Comparison of ENCODE assay signal across 8 cellular contexts in the genomic region with DNA sequence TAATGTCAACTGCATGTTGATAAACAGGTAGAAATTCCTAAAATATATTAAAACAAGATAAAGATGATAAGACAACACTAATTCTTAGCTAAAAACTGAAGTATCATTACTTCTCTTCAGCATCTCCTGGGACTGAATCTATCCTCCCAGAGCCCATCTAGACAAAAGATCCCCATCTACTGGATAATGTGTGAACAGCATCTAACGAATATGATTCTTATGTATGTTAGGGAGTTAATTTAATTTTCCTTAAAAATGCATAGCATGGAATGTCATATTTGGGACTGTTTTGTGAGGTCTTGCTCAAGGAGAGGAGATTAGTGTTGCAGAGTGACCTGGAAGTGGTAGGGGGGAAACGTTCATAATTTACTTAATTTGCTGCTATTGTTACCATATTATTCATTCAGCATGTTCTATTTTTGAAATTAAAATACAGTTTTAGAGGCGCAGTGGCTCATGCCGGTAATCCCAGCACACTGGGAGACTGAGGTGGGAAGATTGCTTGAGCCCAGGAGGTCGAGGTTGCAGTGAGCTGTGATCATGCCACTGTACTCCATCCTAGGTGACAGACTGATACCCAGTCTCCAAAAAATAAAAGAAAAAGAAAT.
DNase-seq lines count a peak whose midpoint lies in the region; ATAC-seq and TF ChIP-seq lines count a peak whose summit lies in the region.

No MANE protein-coding gene starts in this region.

- DNase-seq in NCI-H2171 treated with DMSO at 0.1 percent for 48 hours (lab: John Stamatoyannopoulos, UW) (peak; percentile 13), NCI-H2171 (lab: John Stamatoyannopoulos, UW) (no peak), OCI-M1 (lab: John Stamatoyannopoulos, UW) (peak; percentile 73), esophagus squamous epithelium (lab: John Stamatoyannopoulos, UW) (no peak), psoas muscle (no peak)
- DNase-seq in stimulated activated naive CD8-positive, alpha-beta T cell treated with anti-CD3 and anti-CD28 coated beads, Interleukin-15, amount 100 ng/mL, for 72 hours = no peak
- no peak for DNase-seq in activated CD4-positive, alpha-beta T cell treated with anti-CD3 and anti-CD28 coated beads, Interleukin-2, amount 10 ng/mL, durations not matched to agents 7 days and 5 days

- WGBS in esophagus squamous epithelium, 2 donors = 41 to 56% methylated on average over 5 of the region's 5 CpGs
- 51 to 54% (median 52%) methylated on average over 5 of the region's 5 CpGs for WGBS in psoas muscle, 3 donors

- H3K4me3 Mint-ChIP-seq in stimulated activated naive CD8-positive, alpha-beta T cell treated with anti-CD3 and anti-CD28 coated beads, Interleukin-15, amount 100 ng/mL, for 72 hours = no peak overlapping the region
- no peak overlapping the region for H3K4me3 Mint-ChIP-seq in activated CD4-positive, alpha-beta T cell treated with anti-CD3 and anti-CD28 coated beads, Interleukin-2, amount 10 ng/mL, durations not matched to agents 7 days and 5 days

- peaks cover 5 to 7% of the 10 kb centered on the region in 2 donors for H3K9me3 Mint-ChIP-seq in stimulated activated naive CD8-positive, alpha-beta T cell treated with anti-CD3 and anti-CD28 coated beads, Interleukin-15, amount 100 ng/mL, for 72 hours
- no peaks in the 10 kb centered on the region for H3K9me3 Mint-ChIP-seq in activated CD4-positive, alpha-beta T cell treated with anti-CD3 and anti-CD28 coated beads, Interleukin-2, amount 10 ng/mL, durations not matched to agents 7 days and 5 days

- no peak for TF ChIP-seq POLR2A in esophagus squamous epithelium (IDR thresholded peaks at IDR 0.05)

- H3K27ac ChIP-seq in esophagus squamous epithelium (no peak overlapping the region), psoas muscle (no peak overlapping the region)

- H3K9me3 ChIP-seq in esophagus squamous epithelium (no peaks in the 10 kb centered on the region), psoas muscle (no peaks in the 10 kb centered on the region)

- no peaks in the 10 kb centered on the region for H3K4me1 ChIP-seq in esophagus squamous epithelium
- H3K4me1 ChIP-seq in psoas muscle = no peaks in the 10 kb centered on the region

- peaks cover 9% of the 10 kb centered on the region for H3K27me3 Mint-ChIP-seq in stimulated activated naive CD8-positive, alpha-beta T cell treated with anti-CD3 and anti-CD28 coated beads, Interleukin-15, amount 100 ng/mL, for 72 hours
- H3K27me3 Mint-ChIP-seq in activated CD4-positive, alpha-beta T cell treated with anti-CD3 and anti-CD28 coated beads, Interleukin-2, amount 10 ng/mL, durations not matched to agents 7 days and 5 days = peaks cover 2% of the 10 kb centered on the region

- POLR2A ChIA-PET in activated CD4-positive, alpha-beta T cell treated with anti-CD3 and anti-CD28 coated beads, Interleukin-2, amount 10 ng/mL, durations not matched to agents 7 days and 5 days (lab: Charles Lee) = no interaction called here

- no peaks in the 10 kb centered on the region for H3K36me3 Mint-ChIP-seq in activated CD4-positive, alpha-beta T cell treated with anti-CD3 and anti-CD28 coated beads, Interleukin-2, amount 10 ng/mL, durations not matched to agents 7 days and 5 days (ENCODE audit: low read depth)

- H3K4me3 ChIP-seq in esophagus squamous epithelium = no peak overlapping the region
- H3K4me3 ChIP-seq in psoas muscle = no peak overlapping the region

- TF ChIP-seq CTCF in esophagus squamous epithelium (IDR thresholded peaks at IDR 0.05) (peak; percentile 16 to 62 (median 28)), psoas muscle (IDR thresholded peaks at IDR 0.05) (peak; percentile 56)

- H3K27me3 ChIP-seq in esophagus squamous epithelium (no peaks in the 10 kb centered on the region), psoas muscle (ENCODE audit: insufficient read depth in 3 of 3, low read length in 2 of 3) (no peaks in the 10 kb centered on the region)

- ATAC-seq in HG03025 (IDR thresholded peaks at IDR 0.05; ENCODE audit: low FRiP score, unreplicated experiment) = peak; percentile 66
- peak in 1 of 4 donors; percentile 53 for ATAC-seq in psoas muscle
- ATAC-seq in stimulated activated naive CD8-positive, alpha-beta T cell treated with anti-CD3 and anti-CD28 coated beads, Interleukin-15, amount 100 ng/mL, for 72 hours = no peak

- H3K4me1 Mint-ChIP-seq in stimulated activated naive CD8-positive, alpha-beta T cell treated with anti-CD3 and anti-CD28 coated beads, Interleukin-15, amount 100 ng/mL, for 72 hours = no peaks in the 10 kb centered on the region
- H3K4me1 Mint-ChIP-seq in activated CD4-positive, alpha-beta T cell treated with anti-CD3 and anti-CD28 coated beads, Interleukin-2, amount 10 ng/mL, durations not matched to agents 7 days and 5 days = no peaks in the 10 kb centered on the region

- intact Hi-C loops in esophagus squamous epithelium (cut with DNase I) = no loop called here
- intact Hi-C loops in psoas muscle (cut with DNase I) = no loop called here

- no peaks in the 10 kb centered on the region for H3K36me3 ChIP-seq in esophagus squamous epithelium
- H3K36me3 ChIP-seq in psoas muscle (ENCODE audit: insufficient read depth in 1 of 2, low read depth in 1 of 2) = no peaks in the 10 kb centered on the region

- CTCF ChIA-PET in activated CD4-positive, alpha-beta T cell treated with anti-CD3 and anti-CD28 coated beads, Interleukin-2, amount 10 ng/mL, durations not matched to agents 7 days and 5 days (lab: Charles Lee) = interaction anchor here (0.8 kb wide), 1 partner anchor 9 kb away, joined by 3 read pairs; no protein-coding TSS in a partner anchor

- H3K27ac Mint-ChIP-seq in stimulated activated naive CD8-positive, alpha-beta T cell treated with anti-CD3 and anti-CD28 coated beads, Interleukin-15, amount 100 ng/mL, for 72 hours = no peak overlapping the region
- H3K27ac Mint-ChIP-seq in activated CD4-positive, alpha-beta T cell treated with anti-CD3 and anti-CD28 coated beads, Interleukin-2, amount 10 ng/mL, durations not matched to agents 7 days and 5 days = no peak overlapping the region

Comparison
In these comparisons a context has a peak if more than half of its experiments do, and no peak if none do; other contexts are left out.
1. DNase-seq: peak in NCI-H2171 treated with DMSO at 0.1 percent for 48 hours (single experiment) and OCI-M1 (single experiment); none in NCI-H2171 (single experiment), esophagus squamous epithelium (single experiment), psoas muscle (0 of 2), stimulated activated naive CD8-positive, alpha-beta T cell treated with anti-CD3 and anti-CD28 coated beads, Interleukin-15, amount 100 ng/mL, for 72 hours (0 of 2) and activated CD4-positive, alpha-beta T cell treated with anti-CD3 and anti-CD28 coated beads, Interleukin-2, amount 10 ng/mL, durations not matched to agents 7 days and 5 days (single experiment).